8 cellular contexts compared by ENCODE assay signal in the genomic region with DNA sequence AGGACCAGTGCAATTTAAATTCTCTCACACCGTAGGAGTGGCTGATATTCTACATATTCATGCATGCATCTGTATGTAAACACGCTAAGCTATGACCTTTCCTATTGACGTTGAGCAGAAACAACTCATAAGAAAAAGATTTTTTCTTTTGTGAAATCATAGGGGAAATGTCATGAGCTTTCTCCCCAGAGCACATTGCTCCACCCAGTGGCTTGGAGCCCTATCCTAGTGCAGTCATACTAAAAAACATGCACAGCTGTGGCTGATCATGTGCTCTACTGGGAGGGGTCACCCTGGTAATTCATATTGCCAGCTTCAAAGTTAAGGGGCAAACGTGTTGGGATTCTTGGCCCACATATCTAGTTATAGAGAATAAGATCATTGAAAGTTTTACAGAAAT. TPM values are rescaled to one million over a fixed set of nuclear protein-coding genes. Genes with fewer than 3 reads are reported as not detected.
DNase-seq lines count a peak whose midpoint lies in the region; ATAC-seq, FAIRE-seq and TF ChIP-seq lines count a peak whose summit lies in the region.

No MANE protein-coding gene starts in this region.

- H2AK5ac ChIP-seq in mesenchymal stem cell (ENCODE audit: low read length, severe bottlenecking) = no peak overlapping the region

- H3K27ac ChIP-seq in Karpas-422 (ENCODE audit: low read length) (no peak overlapping the region), mesenchymal stem cell (ENCODE audit: low read length, poor library complexity, severe bottlenecking) (no peak overlapping the region)

- H3K27ac Mint-ChIP-seq in brain = peak overlapping the region in 3 of 5 experiments; percentile 34 to 83 (median 59)
- no peak overlapping the region for H3K27ac Mint-ChIP-seq in endothelial cell (ENCODE audit: unreplicated experiment)

- H3K79me2 ChIP-seq in Karpas-422 (ENCODE audit: low read length) = peaks cover 31% of the 10 kb centered on the region

- H4K8ac ChIP-seq in mesenchymal stem cell (ENCODE audit: low read length) = no peak overlapping the region

- H3K4ac ChIP-seq in mesenchymal stem cell (ENCODE audit: low read depth in 1 of 2, low read length in 2 of 2) = no peak overlapping the region

- no peak for ATAC-seq in GM21515 (IDR thresholded peaks at IDR 0.05; ENCODE audit: unreplicated experiment)

- no peak overlapping the region for H3K18ac ChIP-seq in mesenchymal stem cell (ENCODE audit: low read depth in 1 of 2, low read length in 2 of 2)

- WGBS in mesenchymal stem cell = 53% methylated on average over 1 of the region's 4 CpGs

- H3K36me3 Mint-ChIP-seq in brain = no peaks in the 10 kb centered on the region
- peaks cover 6% of the 10 kb centered on the region for H3K36me3 Mint-ChIP-seq in endothelial cell (ENCODE audit: low read depth, unreplicated experiment)

- FAIRE-seq in RCC 7860 (lab: Jason Lieb, UNC) = no peak

- no peak overlapping the region for H2BK12ac ChIP-seq in mesenchymal stem cell (ENCODE audit: low read length in 2 of 2)

- H3K9me3 Mint-ChIP-seq in brain (peaks cover 0 to 6% (median 0%) of the 10 kb centered on the region in 5 experiments), endothelial cell (ENCODE audit: unreplicated experiment) (no peaks in the 10 kb centered on the region)

- H4K20me1 ChIP-seq in Karpas-422 (ENCODE audit: insufficient read depth, low read depth, low read length) = no peaks in the 10 kb centered on the region

- no peaks in the 10 kb centered on the region for H3K9me2 ChIP-seq in Karpas-422 (replicated peaks; ENCODE audit: insufficient read depth, low read length)

- H3K79me1 ChIP-seq in mesenchymal stem cell (replicated peaks; ENCODE audit: low read length, poor library complexity, severe bottlenecking) = peaks cover 3% of the 10 kb centered on the region

- H3K4me2 ChIP-seq in Karpas-422 (ENCODE audit: low read depth, low read length, poor library complexity, severe bottlenecking) = no peak overlapping the region
- no peak overlapping the region for H3K4me2 ChIP-seq in mesenchymal stem cell (ENCODE audit: low read length, poor library complexity, severe bottlenecking)

- H3K9ac ChIP-seq in Karpas-422 (ENCODE audit: low read length) (no peak overlapping the region), mesenchymal stem cell (ENCODE audit: low read length) (peak overlapping the region; percentile 96)

- no peak overlapping the region for H3K14ac ChIP-seq in mesenchymal stem cell (ENCODE audit: low read length in 2 of 2)

- no peak overlapping the region for H4K91ac ChIP-seq in mesenchymal stem cell (ENCODE audit: low read length)

- peak overlapping the region in 3 of 5 experiments; percentile 28 to 84 (median 64) for H3K4me3 Mint-ChIP-seq in brain
- H3K4me3 Mint-ChIP-seq in endothelial cell (ENCODE audit: unreplicated experiment) = no peak overlapping the region

- no peak overlapping the region for H2BK15ac ChIP-seq in mesenchymal stem cell (ENCODE audit: low read depth, poor library complexity, severe bottlenecking)

- no peaks in the 10 kb centered on the region for H3K9me3 ChIP-seq in Karpas-422 (ENCODE audit: low read length)
- H3K9me3 ChIP-seq in mesenchymal stem cell (ENCODE audit: control insufficient read depth, low read length) = no peaks in the 10 kb centered on the region

- peak; percentile 46 for DNase-seq in AG09319 (ENCODE audit: extremely low read depth, low read depth)
- peak; percentile 44 for DNase-seq in Karpas-422
- peak; percentile 38 for DNase-seq in mesenchymal stem cell
- no peak for DNase-seq in RCC 7860 (ENCODE audit: low spot score)
- DNase-seq in SHP77 (lab: John Stamatoyannopoulos, UW) = no peak
- no peak for DNase-seq in endothelial cell (ENCODE audit: low spot score)

- no peak overlapping the region for H3K23ac ChIP-seq in mesenchymal stem cell (ENCODE audit: low read length in 2 of 2)

- no peak overlapping the region for H2BK5ac ChIP-seq in mesenchymal stem cell (ENCODE audit: low read depth, low read length, poor library complexity, severe bottlenecking)

- H3K27me3 ChIP-seq in Karpas-422 (ENCODE audit: low read length) = no peaks in the 10 kb centered on the region
- no peaks in the 10 kb centered on the region for H3K27me3 ChIP-seq in mesenchymal stem cell (ENCODE audit: control insufficient read depth in 1 of 2, insufficient read depth in 1 of 2, low read length in 2 of 2)

- H3K36me3 ChIP-seq in Karpas-422 (ENCODE audit: insufficient read depth, low read length) (no peaks in the 10 kb centered on the region), mesenchymal stem cell (ENCODE audit: control insufficient read depth in 1 of 2, insufficient read depth in 2 of 2, low read depth in 1 of 2, low read length in 2 of 2) (peaks cover 0 to 4% of the 10 kb centered on the region in 2 experiments)

- peaks cover 29% of the 10 kb centered on the region for H3K4me1 ChIP-seq in Karpas-422 (ENCODE audit: low read length)
- no peaks in the 10 kb centered on the region for H3K4me1 ChIP-seq in mesenchymal stem cell (ENCODE audit: control insufficient read depth, insufficient read depth, low read depth, low read length)

- H3K4me3 ChIP-seq in Karpas-422 (ENCODE audit: low read length) (no peak overlapping the region), mesenchymal stem cell (ENCODE audit: insufficient read depth in 1 of 2, low read depth in 1 of 2, low read length in 2 of 2) (no peak overlapping the region)

- H3K4me1 Mint-ChIP-seq in brain (peaks cover 39% of the 10 kb centered on the region), endothelial cell (ENCODE audit: unreplicated experiment) (peaks cover 31% of the 10 kb centered on the region)

- H3K27me3 Mint-ChIP-seq in brain = peaks cover 10% of the 10 kb centered on the region
- H3K27me3 Mint-ChIP-seq in endothelial cell (ENCODE audit: unreplicated experiment) = peaks cover 4% of the 10 kb centered on the region

- H2AFZ ChIP-seq in Karpas-422 (ENCODE audit: low read length) (no peak overlapping the region), mesenchymal stem cell (ENCODE audit: low read depth, low read length) (no peak overlapping the region)

- peak; percentile 11; the same call in 1 of the 2 replicates for TF ChIP-seq CTCF in AG09319 (IDR thresholded peaks at IDR 0.05; ENCODE audit: low read depth, low read length)
- TF ChIP-seq CTCF in brain (conservative IDR thresholded peaks at IDR 0.05) = no peak
- no peak for TF ChIP-seq CTCF in endothelial cell (IDR thresholded peaks at IDR 0.05; ENCODE audit: unreplicated experiment)

- H2BK120ac ChIP-seq in mesenchymal stem cell (ENCODE audit: low read depth, low read length) = no peak overlapping the region

RNA-seq across cellular contexts. Expression of a gene that starts 1.8 kb away (rescaled TPM):
- 10.9 and 13.7 TPM in 2 replicates for total RNA-seq in Karpas-422 (2014; rRNA removed; shearing (Covaris generic); ENCODE audit: low replicate concordance)
- polyA plus RNA-seq in brain (ENCODE audit: insufficient read depth, low read depth, low replicate concordance) = 17.9 TPM
- polyA plus RNA-seq in mesenchymal stem cell (2013, experiment 1 of 2) = 31.1 TPM
- polyA plus RNA-seq in mesenchymal stem cell (2013, experiment 2 of 2) = 31.8 TPM
- 35.7 TPM for total RNA-seq in endothelial cell (ENCODE audit: unreplicated experiment)

RNA-seq across cellular contexts. Expression of a gene that starts 9.3 kb away (rescaled TPM):
- total RNA-seq in Karpas-422 (2014; rRNA removed; shearing (Covaris generic); ENCODE audit: low replicate concordance) = 5.4 and 12.8 TPM in 2 replicates
- polyA plus RNA-seq in brain (ENCODE audit: insufficient read depth, low read depth, low replicate concordance) = 7.6 TPM
- 8.8 TPM for polyA plus RNA-seq in mesenchymal stem cell (2013, experiment 1 of 2)
- 9.0 TPM for polyA plus RNA-seq in mesenchymal stem cell (2013, experiment 2 of 2)
- total RNA-seq in endothelial cell (ENCODE audit: unreplicated experiment) = 86.0 TPM

Comparison
In these comparisons a context has a peak if more than half of its experiments do, and no peak if none do; other contexts are left out.
1. DNase-seq: peak in AG09319 (single experiment), Karpas-422 (single experiment) and mesenchymal stem cell (single experiment); none in RCC 7860 (single experiment), SHP77 (0 of 2) and endothelial cell (single experiment).